In genomic region chr4:7191546-7192251, GRCh38 we compare ENCODE assay signal across 11 cellular contexts. TPM values are rescaled to one million over a fixed set of nuclear protein-coding genes. Genes with fewer than 3 reads are reported as not detected.
DNase-seq lines count a peak whose midpoint lies in the region; ATAC-seq and TF ChIP-seq lines count a peak whose summit lies in the region.
"Had no signal": no experiment of that assay in that cellular context is flagged by ENCODE, and none has a peak within 500 bp of the region (broad histone marks: within the 10 kb centered on the region; RNA-seq: fewer than 3 reads in every experiment).

No MANE protein-coding gene starts in this region.

- peaks cover 42% of the 10 kb centered on the region for H3K27me3 Mint-ChIP-seq in activated CD8-positive, alpha-beta T cell treated with anti-CD3 and anti-CD28 coated beads, Interleukin-2, amount 10 ng/mL, durations not matched to agents 7 days and 5 days (ENCODE audit: low read depth)
- H3K27me3 Mint-ChIP-seq in activated CD8-positive, alpha-beta T cell treated with anti-CD3 and anti-CD28 coated beads for 36 hours: peaks cover 36% of the 10 kb centered on the region

- H3K4me1 ChIP-seq in body of pancreas (peaks cover 12% of the 10 kb centered on the region), mesodermal cell (ENCODE audit: control insufficient read depth, insufficient read depth, low read length, poor library complexity, severe bottlenecking) (peaks cover 8% of the 10 kb centered on the region), tibial artery (peaks cover 0 to 20% (median 17%) of the 10 kb centered on the region in 4 donors)

- no peak for TF ChIP-seq POLR2A in body of pancreas (IDR thresholded peaks at IDR 0.05)

- ATAC-seq in activated CD8-positive, alpha-beta T cell treated with anti-CD3 and anti-CD28 coated beads, Interleukin-2, amount 10 ng/mL, durations not matched to agents 7 days and 5 days: peak; percentile 29
- ATAC-seq in activated CD8-positive, alpha-beta T cell treated with anti-CD3 and anti-CD28 coated beads for 36 hours: no peak
- ATAC-seq in body of pancreas: peak; percentile 24

- H3K9me3 ChIP-seq in body of pancreas (no peaks in the 10 kb centered on the region), mesodermal cell (ENCODE audit: control insufficient read depth, low read length) (no peaks in the 10 kb centered on the region), tibial artery (no peaks in the 10 kb centered on the region)

- no peaks in the 10 kb centered on the region for H3K36me3 Mint-ChIP-seq in activated CD8-positive, alpha-beta T cell treated with anti-CD3 and anti-CD28 coated beads, Interleukin-2, amount 10 ng/mL, durations not matched to agents 7 days and 5 days (ENCODE audit: low read depth)
- no peaks in the 10 kb centered on the region for H3K36me3 Mint-ChIP-seq in activated CD8-positive, alpha-beta T cell treated with anti-CD3 and anti-CD28 coated beads for 36 hours (ENCODE audit: low read depth)

- H3K36me3 ChIP-seq in body of pancreas (replicated peaks in 1 of 2; ENCODE audit: insufficient read depth in 1 of 2, low read depth in 2 of 2): no peaks in the 10 kb centered on the region
- no peaks in the 10 kb centered on the region for H3K36me3 ChIP-seq in mesodermal cell (ENCODE audit: control insufficient read depth, insufficient read depth, low read length)
- H3K36me3 ChIP-seq in tibial artery: no peaks in the 10 kb centered on the region

- H3K27ac ChIP-seq in body of pancreas (no peak overlapping the region), mesodermal cell (ENCODE audit: low read depth, low read length, severe bottlenecking) (no peak overlapping the region), tibial artery (no peak overlapping the region)

- no peak overlapping the region for H3K4me3 Mint-ChIP-seq in activated CD8-positive, alpha-beta T cell treated with anti-CD3 and anti-CD28 coated beads, Interleukin-2, amount 10 ng/mL, durations not matched to agents 7 days and 5 days
- no peak overlapping the region for H3K4me3 Mint-ChIP-seq in activated CD8-positive, alpha-beta T cell treated with anti-CD3 and anti-CD28 coated beads for 36 hours
- H3K4me3 Mint-ChIP-seq: dendritic cell treated with granulocyte-macrophage colony-stimulating factor and Interleukin-4, amounts not matched to agents 40 ng/mL and 50 ng/mL, for 4 days had no signal

- DNase-seq in activated CD8-positive, alpha-beta T cell treated with anti-CD3 and anti-CD28 coated beads, Interleukin-2, amount 10 ng/mL, durations not matched to agents 7 days and 5 days: no peak
- DNase-seq in activated CD8-positive, alpha-beta T cell treated with anti-CD3 and anti-CD28 coated beads for 36 hours: no peak
- DNase-seq in body of pancreas (no peak), tibial artery (peak; percentile 15 to 58), germinal center (ENCODE audit: low spot score) (no peak), NCI-H1694 treated with DMSO at 0.1 percent for 48 hours (lab: John Stamatoyannopoulos, UW) (no peak), DMS53 treated with DMSO at 0.1 percent for 48 hours (lab: John Stamatoyannopoulos, UW; ENCODE audit: unreplicated experiment) (no peak)
- DNase-seq: NCI-H524 treated with DMSO at 0.1 percent for 48 hours had no signal

- no peaks in the 10 kb centered on the region for H3K4me1 Mint-ChIP-seq in activated CD8-positive, alpha-beta T cell treated with anti-CD3 and anti-CD28 coated beads, Interleukin-2, amount 10 ng/mL, durations not matched to agents 7 days and 5 days (ENCODE audit: low read depth)
- peaks cover 2% of the 10 kb centered on the region for H3K4me1 Mint-ChIP-seq in activated CD8-positive, alpha-beta T cell treated with anti-CD3 and anti-CD28 coated beads for 36 hours (ENCODE audit: low read depth)

- POLR2A ChIA-PET in activated CD8-positive, alpha-beta T cell treated with anti-CD3 and anti-CD28 coated beads, Interleukin-2, amount 10 ng/mL, durations not matched to agents 7 days and 5 days (lab: Charles Lee): no interaction called here
- POLR2A ChIA-PET in activated CD8-positive, alpha-beta T cell treated with anti-CD3 and anti-CD28 coated beads for 36 hours (lab: Charles Lee): no interaction called here

- peaks cover 0 to 14% of the 10 kb centered on the region in 2 donors for H3K27me3 ChIP-seq in body of pancreas
- H3K27me3 ChIP-seq in tibial artery: peaks cover 0 to 71% of the 10 kb centered on the region in 2 donors

- no peak overlapping the region for H3K4me3 ChIP-seq in body of pancreas
- H3K4me3 ChIP-seq in mesodermal cell (ENCODE audit: extremely low read depth, insufficient read depth, low read length, poor library complexity, severe bottlenecking): peak overlapping the region; percentile 8
- H3K4me3 ChIP-seq in tibial artery: peak overlapping the region in 1 of 2 donors; percentile 44

- no peaks in the 10 kb centered on the region for H3K9me3 Mint-ChIP-seq in activated CD8-positive, alpha-beta T cell treated with anti-CD3 and anti-CD28 coated beads, Interleukin-2, amount 10 ng/mL, durations not matched to agents 7 days and 5 days (ENCODE audit: insufficient read depth)
- no peaks in the 10 kb centered on the region for H3K9me3 Mint-ChIP-seq in activated CD8-positive, alpha-beta T cell treated with anti-CD3 and anti-CD28 coated beads for 36 hours
- H3K9me3 Mint-ChIP-seq: dendritic cell treated with granulocyte-macrophage colony-stimulating factor and Interleukin-4, amounts not matched to agents 40 ng/mL and 50 ng/mL, for 4 days had no signal

- CTCF ChIA-PET in activated CD8-positive, alpha-beta T cell treated with anti-CD3 and anti-CD28 coated beads, Interleukin-2, amount 10 ng/mL, durations not matched to agents 7 days and 5 days (lab: Charles Lee): interaction anchor here (0.6 to 1.0 kb wide), 6 partner anchors 10 to 611 kb away, joined by 3 to 5 read pairs (median 3); no protein-coding TSS in a partner anchor
- CTCF ChIA-PET in activated CD8-positive, alpha-beta T cell treated with anti-CD3 and anti-CD28 coated beads for 36 hours (lab: Charles Lee): interaction anchor here (0.7 to 1.8 kb wide), 6 partner anchors 15 to 149 kb away, joined by 3 to 9 read pairs (median 3); partner anchors contain the start of gene TADA2B

- 42 to 56% methylated on average over 16 to 22 of the region's 22 CpGs for WGBS in body of pancreas, 2 donors
- WGBS in mesodermal cell (ENCODE audit: insufficient coverage in 2 of 2), 2 experiments: 77 to 80% methylated on average over 15 to 20 of the region's 22 CpGs

- intact Hi-C loops in activated CD8-positive, alpha-beta T cell treated with anti-CD3 and anti-CD28 coated beads for 36 hours (cut with micrococcal nuclease): no loop called here
- intact Hi-C loops in body of pancreas (cut with DNase I) (loop anchor here (5.0 kb wide), 1 partner anchor 526 kb away; no protein-coding TSS in a partner anchor), tibial artery (cut with DNase I; ENCODE audit: low total_unique reads) (loop anchor here (1.0 to 5.0 kb wide), 3 partner anchors 106 to 526 kb away; no protein-coding TSS in a partner anchor)

- H3K27ac Mint-ChIP-seq in activated CD8-positive, alpha-beta T cell treated with anti-CD3 and anti-CD28 coated beads, Interleukin-2, amount 10 ng/mL, durations not matched to agents 7 days and 5 days: no peak overlapping the region
- H3K27ac Mint-ChIP-seq in activated CD8-positive, alpha-beta T cell treated with anti-CD3 and anti-CD28 coated beads for 36 hours: no peak overlapping the region
- H3K27ac Mint-ChIP-seq: dendritic cell treated with granulocyte-macrophage colony-stimulating factor and Interleukin-4, amounts not matched to agents 40 ng/mL and 50 ng/mL, for 4 days had no signal

- TF ChIP-seq CTCF in activated CD8-positive, alpha-beta T cell treated with anti-CD3 and anti-CD28 coated beads for 36 hours (IDR thresholded peaks at IDR 0.05): no peak
- no peak for TF ChIP-seq CTCF in body of pancreas (IDR thresholded peaks at IDR 0.05)
- no peak for TF ChIP-seq CTCF in tibial artery (IDR thresholded peaks at IDR 0.05)

RNA-seq across cellular contexts. Expression of gene SORCS2, which starts 0.6 kb away (rescaled TPM):
- not detected for total RNA-seq in activated CD8-positive, alpha-beta T cell treated with anti-CD3 and anti-CD28 coated beads, Interleukin-2, amount 10 ng/mL, durations not matched to agents 7 days and 5 days
- under 1 TPM in 1 of 2 experiments, not detected in 1; 0.05 TPM for total RNA-seq in activated CD8-positive, alpha-beta T cell treated with anti-CD3 and anti-CD28 coated beads for 36 hours
- under 1 TPM; 0.26 to 0.33 TPM for total RNA-seq in body of pancreas
- 6.6 TPM for polyA plus RNA-seq in mesodermal cell (2013, experiment 1 of 2)
- 5.5 TPM for polyA plus RNA-seq in mesodermal cell (2013, experiment 2 of 2)
- total RNA-seq: pulmonary artery endothelial cell had no signal

Comparison
In these comparisons a context has a peak if more than half of its experiments do, and no peak if none do; other contexts are left out.
1. DNase-seq: peak in tibial artery (2 of 2); none in activated CD8-positive, alpha-beta T cell treated with anti-CD3 and anti-CD28 coated beads, Interleukin-2, amount 10 ng/mL, durations not matched to agents 7 days and 5 days (single experiment), activated CD8-positive, alpha-beta T cell treated with anti-CD3 and anti-CD28 coated beads for 36 hours (single experiment), body of pancreas (0 of 4), germinal center (single experiment), NCI-H1694 treated with DMSO at 0.1 percent for 48 hours (single experiment) and DMS53 treated with DMSO at 0.1 percent for 48 hours (single experiment).